1 cellular context compared by ENCODE assay signal in the genomic region with DNA sequence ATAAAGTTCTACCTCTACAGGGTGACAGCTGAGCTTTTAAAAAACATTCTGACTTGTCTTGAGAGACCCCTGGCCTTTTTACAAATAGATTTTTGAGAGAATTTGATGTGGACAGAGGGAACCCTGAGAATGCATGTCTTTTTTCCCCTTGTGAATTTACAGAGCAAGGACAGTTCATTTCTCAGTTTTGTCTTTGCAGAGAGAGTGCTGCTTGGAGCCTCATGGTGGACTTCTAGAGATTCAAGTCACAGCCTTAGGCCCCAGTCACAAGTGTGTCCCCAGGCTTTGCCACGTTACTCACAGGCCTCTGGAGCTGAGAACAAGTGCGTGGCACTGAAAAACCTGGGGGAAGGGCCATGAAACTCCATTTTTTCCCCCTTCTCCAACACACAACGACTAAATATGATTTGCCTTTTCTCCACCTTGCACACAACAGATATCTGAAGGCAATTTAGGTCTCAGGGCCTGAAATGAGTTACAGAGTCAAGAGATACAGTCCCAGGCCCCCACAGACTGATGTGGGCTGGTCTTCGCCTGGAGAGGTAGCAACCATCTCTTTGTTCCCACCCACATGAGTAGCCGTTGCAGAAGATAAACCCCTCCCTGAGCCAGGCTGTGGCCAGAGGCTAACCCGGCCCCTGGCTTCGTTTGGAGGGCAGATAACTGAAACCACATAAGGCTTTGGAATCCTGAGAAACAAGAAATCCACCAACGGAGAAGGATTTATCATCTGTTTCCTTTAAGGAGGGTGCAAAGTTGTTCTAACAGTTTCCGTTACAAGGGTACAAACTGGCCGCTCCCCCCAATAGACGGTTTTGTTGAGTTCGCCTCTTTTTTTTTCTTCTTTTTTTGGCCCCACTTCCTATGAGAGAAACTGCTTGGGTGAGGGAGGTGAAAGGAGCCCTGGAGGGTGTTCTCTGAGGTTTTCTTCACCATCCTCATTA.
TF ChIP-seq lines count a peak whose summit lies in the region.

No MANE protein-coding gene starts in this region.

TF ChIP-seq in K562, 482 proteins besides CTCF, POLR2A, EP300 and RAD21 (continued from another document and continues in another):
- TF ChIP-seq, protein P1, sequence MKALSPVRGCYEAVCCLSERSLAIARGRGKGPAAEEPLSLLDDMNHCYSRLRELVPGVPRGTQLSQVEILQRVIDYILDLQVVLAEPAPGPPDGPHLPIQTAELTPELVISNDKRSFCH (CRISPR knock-in tag; IDR thresholded peaks at IDR 0.05), result peak; percentile 55; the same call in 1 of the 2 replicates
- TF ChIP-seq, protein P1 (tag; IDR thresholded peaks at IDR 0.05), result peak; percentile 52; the same call in 1 of the 2 replicates
- TF ChIP-seq TRIM24 (IDR thresholded peaks at IDR 0.05) (peak in 1 of 2 experiments; percentile 46; a peak in 1 of 4 replicates), ZKSCAN8 (CRISPR knock-in tag; IDR thresholded peaks at IDR 0.05) (peak; percentile 67), PCBP1 (IDR thresholded peaks at IDR 0.05; ENCODE audit: low read depth, low read length, poor library complexity, severe bottlenecking) (no peak), ETV1 (tag; conservative IDR thresholded peaks at IDR 0.05; ENCODE audit: low read depth) (no peak), CEBPB (tag; IDR thresholded peaks at IDR 0.05) (no peak), HLTF (IDR thresholded peaks at IDR 0.05) (0 out of 2 replicates have a peak, but pooled peaks have one; percentile 12), YY1 (IDR thresholded peaks at IDR 0.05; ENCODE audit: borderline replicate concordance in 1 of 3, control insufficient read depth in 1 of 3, extremely low read depth in 1 of 3, insufficient read depth in 3 of 3, insufficient read length in 1 of 3, insufficient replicate concordance in 2 of 3, low read depth in 1 of 3, low read length in 2 of 3) (peak in 2 of 3 experiments; percentile 73 to 84), ZFP36 (IDR thresholded peaks at IDR 0.05; ENCODE audit: low read depth, low read length, partially characterized antibody) (peak; percentile 34), KLF6 (CRISPR knock-in tag; IDR thresholded peaks at IDR 0.05; ENCODE audit: borderline replicate concordance) (0 out of 2 replicates have a peak, but pooled peaks have one; percentile 35), MAFF (IDR thresholded peaks at IDR 0.05; ENCODE audit: low read length) (no peak), KDM4B (IDR thresholded peaks at IDR 0.05; ENCODE audit: borderline replicate concordance in 2 of 2, low read depth in 1 of 2) (no peak), MYNN (IDR thresholded peaks at IDR 0.05) (peak; percentile 73; the same call in 1 of the 2 replicates), MYNN (CRISPR knock-in tag; IDR thresholded peaks at IDR 0.05) (no peak), ZKSCAN1 (IDR thresholded peaks at IDR 0.05; ENCODE audit: low read depth, low read length) (peak; percentile 18; the same call in 1 of the 2 replicates), SMC3 (conservative IDR thresholded peaks at IDR 0.05; ENCODE audit: insufficient read depth, low read depth, low read length) (0 out of 2 replicates have a peak, but pooled peaks have one; percentile 18), ZNF444 (CRISPR knock-in tag; IDR thresholded peaks at IDR 0.05) (0 out of 2 replicates have a peak, but pooled peaks have one; percentile 24), NEUROD1 (IDR thresholded peaks at IDR 0.05; ENCODE audit: borderline replicate concordance, low read depth, low read length, partially characterized antibody) (peak; percentile 73), HDAC2 (IDR thresholded peaks at IDR 0.05) (peak; percentile 78), FOXP1 (CRISPR knock-in tag; IDR thresholded peaks at IDR 0.05) (no peak), TAF1 (IDR thresholded peaks at IDR 0.05; ENCODE audit: control insufficient read depth, extremely low read depth, insufficient read depth, low read length, severe bottlenecking) (peak; percentile 91), MEF2A (IDR thresholded peaks at IDR 0.05; ENCODE audit: control insufficient read depth, low read depth, low read length) (0 out of 2 replicates have a peak, but pooled peaks have one; percentile 27), PHF21A (IDR thresholded peaks at IDR 0.05; ENCODE audit: borderline replicate concordance, low read depth) (no peak), ZNF347 (CRISPR knock-in tag; IDR thresholded peaks at IDR 0.05; ENCODE audit: low read depth) (no peak), ZNF224 (CRISPR knock-in tag; IDR thresholded peaks at IDR 0.05) (0 out of 2 replicates have a peak, but pooled peaks have one; percentile 30), ARID1B (IDR thresholded peaks at IDR 0.05) (peak; percentile 73), RBBP5 (IDR thresholded peaks at IDR 0.05; ENCODE audit: borderline replicate concordance, insufficient read depth, low read length, poor library complexity, severe bottlenecking) (peak; percentile 60)
- TF ChIP-seq, protein P2, sequence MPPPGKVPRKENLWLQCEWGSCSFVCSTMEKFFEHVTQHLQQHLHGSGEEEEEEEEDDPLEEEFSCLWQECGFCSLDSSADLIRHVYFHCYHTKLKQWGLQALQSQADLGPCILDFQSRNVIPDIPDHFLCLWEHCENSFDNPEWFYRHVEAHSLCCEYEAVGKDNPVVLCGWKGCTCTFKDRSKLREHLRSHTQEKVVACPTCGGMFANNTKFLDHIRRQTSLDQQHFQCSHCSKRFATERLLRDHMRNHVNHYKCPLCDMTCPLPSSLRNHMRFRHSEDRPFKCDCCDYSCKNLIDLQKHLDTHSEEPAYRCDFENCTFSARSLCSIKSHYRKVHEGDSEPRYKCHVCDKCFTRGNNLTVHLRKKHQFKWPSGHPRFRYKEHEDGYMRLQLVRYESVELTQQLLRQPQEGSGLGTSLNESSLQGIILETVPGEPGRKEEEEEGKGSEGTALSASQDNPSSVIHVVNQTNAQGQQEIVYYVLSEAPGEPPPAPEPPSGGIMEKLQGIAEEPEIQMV (tag; conservative IDR thresholded peaks at IDR 0.05; ENCODE audit: low read depth), result no peak
- TF ChIP-seq, protein P3, sequence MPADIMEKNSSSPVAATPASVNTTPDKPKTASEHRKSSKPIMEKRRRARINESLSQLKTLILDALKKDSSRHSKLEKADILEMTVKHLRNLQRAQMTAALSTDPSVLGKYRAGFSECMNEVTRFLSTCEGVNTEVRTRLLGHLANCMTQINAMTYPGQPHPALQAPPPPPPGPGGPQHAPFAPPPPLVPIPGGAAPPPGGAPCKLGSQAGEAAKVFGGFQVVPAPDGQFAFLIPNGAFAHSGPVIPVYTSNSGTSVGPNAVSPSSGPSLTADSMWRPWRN (IDR thresholded peaks at IDR 0.05; ENCODE audit: low read depth), result peak; percentile 14; the same call in 1 of the 2 replicates
- TF ChIP-seq, protein P4, sequence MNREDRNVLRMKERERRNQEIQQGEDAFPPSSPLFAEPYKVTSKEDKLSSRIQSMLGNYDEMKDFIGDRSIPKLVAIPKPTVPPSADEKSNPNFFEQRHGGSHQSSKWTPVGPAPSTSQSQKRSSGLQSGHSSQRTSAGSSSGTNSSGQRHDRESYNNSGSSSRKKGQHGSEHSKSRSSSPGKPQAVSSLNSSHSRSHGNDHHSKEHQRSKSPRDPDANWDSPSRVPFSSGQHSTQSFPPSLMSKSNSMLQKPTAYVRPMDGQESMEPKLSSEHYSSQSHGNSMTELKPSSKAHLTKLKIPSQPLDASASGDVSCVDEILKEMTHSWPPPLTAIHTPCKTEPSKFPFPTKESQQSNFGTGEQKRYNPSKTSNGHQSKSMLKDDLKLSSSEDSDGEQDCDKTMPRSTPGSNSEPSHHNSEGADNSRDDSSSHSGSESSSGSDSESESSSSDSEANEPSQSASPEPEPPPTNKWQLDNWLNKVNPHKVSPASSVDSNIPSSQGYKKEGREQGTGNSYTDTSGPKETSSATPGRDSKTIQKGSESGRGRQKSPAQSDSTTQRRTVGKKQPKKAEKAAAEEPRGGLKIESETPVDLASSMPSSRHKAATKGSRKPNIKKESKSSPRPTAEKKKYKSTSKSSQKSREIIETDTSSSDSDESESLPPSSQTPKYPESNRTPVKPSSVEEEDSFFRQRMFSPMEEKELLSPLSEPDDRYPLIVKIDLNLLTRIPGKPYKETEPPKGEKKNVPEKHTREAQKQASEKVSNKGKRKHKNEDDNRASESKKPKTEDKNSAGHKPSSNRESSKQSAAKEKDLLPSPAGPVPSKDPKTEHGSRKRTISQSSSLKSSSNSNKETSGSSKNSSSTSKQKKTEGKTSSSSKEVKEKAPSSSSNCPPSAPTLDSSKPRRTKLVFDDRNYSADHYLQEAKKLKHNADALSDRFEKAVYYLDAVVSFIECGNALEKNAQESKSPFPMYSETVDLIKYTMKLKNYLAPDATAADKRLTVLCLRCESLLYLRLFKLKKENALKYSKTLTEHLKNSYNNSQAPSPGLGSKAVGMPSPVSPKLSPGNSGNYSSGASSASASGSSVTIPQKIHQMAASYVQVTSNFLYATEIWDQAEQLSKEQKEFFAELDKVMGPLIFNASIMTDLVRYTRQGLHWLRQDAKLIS (CRISPR knock-in tag; IDR thresholded peaks at IDR 0.05), result peak; percentile 49; the same call in 1 of the 2 replicates
- TF ChIP-seq, protein P5, sequence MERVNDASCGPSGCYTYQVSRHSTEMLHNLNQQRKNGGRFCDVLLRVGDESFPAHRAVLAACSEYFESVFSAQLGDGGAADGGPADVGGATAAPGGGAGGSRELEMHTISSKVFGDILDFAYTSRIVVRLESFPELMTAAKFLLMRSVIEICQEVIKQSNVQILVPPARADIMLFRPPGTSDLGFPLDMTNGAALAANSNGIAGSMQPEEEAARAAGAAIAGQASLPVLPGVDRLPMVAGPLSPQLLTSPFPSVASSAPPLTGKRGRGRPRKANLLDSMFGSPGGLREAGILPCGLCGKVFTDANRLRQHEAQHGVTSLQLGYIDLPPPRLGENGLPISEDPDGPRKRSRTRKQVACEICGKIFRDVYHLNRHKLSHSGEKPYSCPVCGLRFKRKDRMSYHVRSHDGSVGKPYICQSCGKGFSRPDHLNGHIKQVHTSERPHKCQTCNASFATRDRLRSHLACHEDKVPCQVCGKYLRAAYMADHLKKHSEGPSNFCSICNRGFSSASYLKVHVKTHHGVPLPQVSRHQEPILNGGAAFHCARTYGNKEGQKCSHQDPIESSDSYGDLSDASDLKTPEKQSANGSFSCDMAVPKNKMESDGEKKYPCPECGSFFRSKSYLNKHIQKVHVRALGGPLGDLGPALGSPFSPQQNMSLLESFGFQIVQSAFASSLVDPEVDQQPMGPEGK (CRISPR knock-in tag; IDR thresholded peaks at IDR 0.05; ENCODE audit: borderline replicate concordance), result 0 out of 2 replicates have a peak, but pooled peaks have one; percentile 27
- TF ChIP-seq, protein P6, sequence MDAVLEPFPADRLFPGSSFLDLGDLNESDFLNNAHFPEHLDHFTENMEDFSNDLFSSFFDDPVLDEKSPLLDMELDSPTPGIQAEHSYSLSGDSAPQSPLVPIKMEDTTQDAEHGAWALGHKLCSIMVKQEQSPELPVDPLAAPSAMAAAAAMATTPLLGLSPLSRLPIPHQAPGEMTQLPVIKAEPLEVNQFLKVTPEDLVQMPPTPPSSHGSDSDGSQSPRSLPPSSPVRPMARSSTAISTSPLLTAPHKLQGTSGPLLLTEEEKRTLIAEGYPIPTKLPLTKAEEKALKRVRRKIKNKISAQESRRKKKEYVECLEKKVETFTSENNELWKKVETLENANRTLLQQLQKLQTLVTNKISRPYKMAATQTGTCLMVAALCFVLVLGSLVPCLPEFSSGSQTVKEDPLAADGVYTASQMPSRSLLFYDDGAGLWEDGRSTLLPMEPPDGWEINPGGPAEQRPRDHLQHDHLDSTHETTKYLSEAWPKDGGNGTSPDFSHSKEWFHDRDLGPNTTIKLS (IDR thresholded peaks at IDR 0.05; ENCODE audit: borderline replicate concordance, low read depth), result peak; percentile 92
- TF ChIP-seq, protein P7, sequence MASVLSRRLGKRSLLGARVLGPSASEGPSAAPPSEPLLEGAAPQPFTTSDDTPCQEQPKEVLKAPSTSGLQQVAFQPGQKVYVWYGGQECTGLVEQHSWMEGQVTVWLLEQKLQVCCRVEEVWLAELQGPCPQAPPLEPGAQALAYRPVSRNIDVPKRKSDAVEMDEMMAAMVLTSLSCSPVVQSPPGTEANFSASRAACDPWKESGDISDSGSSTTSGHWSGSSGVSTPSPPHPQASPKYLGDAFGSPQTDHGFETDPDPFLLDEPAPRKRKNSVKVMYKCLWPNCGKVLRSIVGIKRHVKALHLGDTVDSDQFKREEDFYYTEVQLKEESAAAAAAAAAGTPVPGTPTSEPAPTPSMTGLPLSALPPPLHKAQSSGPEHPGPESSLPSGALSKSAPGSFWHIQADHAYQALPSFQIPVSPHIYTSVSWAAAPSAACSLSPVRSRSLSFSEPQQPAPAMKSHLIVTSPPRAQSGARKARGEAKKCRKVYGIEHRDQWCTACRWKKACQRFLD (CRISPR knock-in tag; IDR thresholded peaks at IDR 0.05), result peak; percentile 84
- TF ChIP-seq, protein P8, sequence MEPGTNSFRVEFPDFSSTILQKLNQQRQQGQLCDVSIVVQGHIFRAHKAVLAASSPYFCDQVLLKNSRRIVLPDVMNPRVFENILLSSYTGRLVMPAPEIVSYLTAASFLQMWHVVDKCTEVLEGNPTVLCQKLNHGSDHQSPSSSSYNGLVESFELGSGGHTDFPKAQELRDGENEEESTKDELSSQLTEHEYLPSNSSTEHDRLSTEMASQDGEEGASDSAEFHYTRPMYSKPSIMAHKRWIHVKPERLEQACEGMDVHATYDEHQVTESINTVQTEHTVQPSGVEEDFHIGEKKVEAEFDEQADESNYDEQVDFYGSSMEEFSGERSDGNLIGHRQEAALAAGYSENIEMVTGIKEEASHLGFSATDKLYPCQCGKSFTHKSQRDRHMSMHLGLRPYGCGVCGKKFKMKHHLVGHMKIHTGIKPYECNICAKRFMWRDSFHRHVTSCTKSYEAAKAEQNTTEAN (CRISPR knock-in tag; IDR thresholded peaks at IDR 0.05), result peak; percentile 55; the same call in 1 of the 2 replicates
- TF ChIP-seq, protein P9, sequence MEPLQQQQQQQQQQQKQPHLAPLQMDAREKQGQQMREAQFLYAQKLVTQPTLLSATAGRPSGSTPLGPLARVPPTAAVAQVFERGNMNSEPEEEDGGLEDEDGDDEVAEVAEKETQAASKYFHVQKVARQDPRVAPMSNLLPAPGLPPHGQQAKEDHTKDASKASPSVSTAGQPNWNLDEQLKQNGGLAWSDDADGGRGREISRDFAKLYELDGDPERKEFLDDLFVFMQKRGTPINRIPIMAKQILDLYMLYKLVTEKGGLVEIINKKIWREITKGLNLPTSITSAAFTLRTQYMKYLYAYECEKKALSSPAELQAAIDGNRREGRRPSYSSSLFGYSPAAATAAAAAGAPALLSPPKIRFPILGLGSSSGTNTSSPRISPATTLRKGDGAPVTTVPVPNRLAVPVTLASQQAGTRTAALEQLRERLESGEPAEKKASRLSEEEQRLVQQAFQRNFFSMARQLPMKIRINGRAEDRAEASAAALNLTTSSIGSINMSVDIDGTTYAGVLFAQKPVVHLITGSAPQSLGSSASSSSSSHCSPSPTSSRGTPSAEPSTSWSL (CRISPR knock-in tag; IDR thresholded peaks at IDR 0.05; ENCODE audit: borderline replicate concordance), result peak; percentile 66; the same call in 1 of the 2 replicates
- TF ChIP-seq, protein P10, sequence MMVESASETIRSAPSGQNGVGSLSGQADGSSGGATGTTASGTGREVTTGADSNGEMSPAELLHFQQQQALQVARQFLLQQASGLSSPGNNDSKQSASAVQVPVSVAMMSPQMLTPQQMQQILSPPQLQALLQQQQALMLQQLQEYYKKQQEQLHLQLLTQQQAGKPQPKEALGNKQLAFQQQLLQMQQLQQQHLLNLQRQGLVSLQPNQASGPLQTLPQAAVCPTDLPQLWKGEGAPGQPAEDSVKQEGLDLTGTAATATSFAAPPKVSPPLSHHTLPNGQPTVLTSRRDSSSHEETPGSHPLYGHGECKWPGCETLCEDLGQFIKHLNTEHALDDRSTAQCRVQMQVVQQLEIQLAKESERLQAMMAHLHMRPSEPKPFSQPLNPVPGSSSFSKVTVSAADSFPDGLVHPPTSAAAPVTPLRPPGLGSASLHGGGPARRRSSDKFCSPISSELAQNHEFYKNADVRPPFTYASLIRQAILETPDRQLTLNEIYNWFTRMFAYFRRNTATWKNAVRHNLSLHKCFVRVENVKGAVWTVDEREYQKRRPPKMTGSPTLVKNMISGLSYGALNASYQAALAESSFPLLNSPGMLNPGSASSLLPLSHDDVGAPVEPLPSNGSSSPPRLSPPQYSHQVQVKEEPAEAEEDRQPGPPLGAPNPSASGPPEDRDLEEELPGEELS (CRISPR knock-in tag; IDR thresholded peaks at IDR 0.05; ENCODE audit: borderline replicate concordance), result no peak
